Comparison of ENCODE assay signal across 7 cellular contexts in the genomic region with DNA sequence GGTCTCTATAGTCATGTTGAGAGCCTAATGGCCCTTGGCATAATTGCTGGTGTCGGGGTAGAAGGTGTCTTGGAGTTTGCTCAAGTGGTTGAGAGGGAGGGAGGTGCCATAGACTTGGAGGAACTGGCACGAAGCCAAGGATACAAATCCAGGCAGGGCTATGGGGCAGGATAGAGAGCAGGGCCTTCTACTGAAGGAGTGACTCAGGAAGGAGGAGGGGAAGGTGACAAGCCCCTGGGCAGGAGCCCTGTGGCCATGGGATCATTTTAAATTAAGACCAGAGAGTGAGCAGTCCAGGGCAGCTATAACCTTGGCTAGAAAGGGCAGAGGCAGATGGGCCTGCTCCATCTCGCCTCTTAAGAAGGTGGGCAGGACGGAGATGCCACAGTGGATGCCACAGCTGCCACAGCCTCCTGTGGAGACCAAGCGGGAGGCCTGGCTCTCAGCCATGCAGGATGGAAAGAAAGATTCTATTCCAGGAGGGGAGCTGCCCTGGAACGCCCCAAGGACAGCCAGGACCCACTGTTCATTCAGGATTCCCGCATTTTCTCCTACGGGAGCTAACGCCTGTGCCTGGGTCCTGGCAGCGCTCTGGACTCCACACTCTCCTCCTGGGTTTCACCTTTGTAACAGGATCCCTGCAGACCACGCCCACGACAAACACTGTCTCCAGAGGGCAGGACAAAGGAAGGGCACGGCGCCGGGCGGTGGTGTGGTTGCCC.
A peak's percentile ranks its signal among the peaks of the same experiment; 100 is the strongest.
DNase-seq lines count a peak whose midpoint lies in the region; ATAC-seq, FAIRE-seq and TF ChIP-seq lines count a peak whose summit lies in the region.
"Not testable (repeated sequence)": the region's sequence is repeated elsewhere in the genome, so short reads cannot be mapped to it uniquely, and the experiment has no call there.

No MANE protein-coding gene starts in this region.

- FAIRE-seq in bronchial epithelial cell (lab: Jason Lieb, UNC): peak; percentile 32
- FAIRE-seq in pancreas (lab: Jason Lieb, UNC): not testable (repeated sequence)

- not testable (repeated sequence) for H3K4me3 Mint-ChIP-seq in GM23338

- peak in 1 of 2 donors; percentile 4 for TF ChIP-seq RAD21 in liver (IDR thresholded peaks at IDR 0.05)

- H3K4me1 ChIP-seq in A673 (ENCODE audit: insufficient read depth, low read length, poor library complexity, severe bottlenecking); GM23338 (ENCODE audit: insufficient read depth); Peyer's patch; liver (ENCODE audit: control insufficient read depth in 4 of 4, insufficient read depth in 4 of 4, low read length in 3 of 4); pancreas: not testable (repeated sequence)

- peak; percentile 54 for ATAC-seq in GM23338
- peak; percentile 26 for ATAC-seq in esophagus mucosa
- ATAC-seq in pancreas: peak in 3 of 4 donors; percentile 23 to 95 (median 93)

- not testable (repeated sequence) for H3K27ac Mint-ChIP-seq in GM23338

- CTCF ChIA-PET in A673 (lab: Charles Lee): not testable (repeated sequence)

- H4K20me1 ChIP-seq in GM23338 (replicated peaks; ENCODE audit: insufficient read depth): not testable (repeated sequence)

- not testable (repeated sequence) for H3K9me3 Mint-ChIP-seq in GM23338

- TF ChIP-seq POLR2A in Peyer's patch (IDR thresholded peaks at IDR 0.05): not testable (repeated sequence)

- H3K9ac ChIP-seq in liver (ENCODE audit: low read depth in 1 of 2, low read length in 2 of 2): not testable (repeated sequence)

- H3K4me2 ChIP-seq in GM23338: not testable (repeated sequence)

- not testable (repeated sequence) for DNase-seq in A673 (ENCODE audit: low spot score); GM23338 (ENCODE audit: low spot score)
- DNase-seq in Peyer's patch: peak in 2 of 3 donors; percentile 55 to 66
- DNase-seq in bronchial epithelial cell (ENCODE audit: low read depth): peak; percentile 22
- DNase-seq in pancreas: peak in 1 of 6 donors; percentile 26

- POLR2A ChIA-PET in A673 (lab: Charles Lee; ENCODE audit: low non-redundant PET): not testable (repeated sequence)

- not testable (repeated sequence) for H3K27me3 Mint-ChIP-seq in GM23338 (ENCODE audit: insufficient read depth, low read depth, poor library complexity)

- intact Hi-C loops in A673 (cut with micrococcal nuclease; ENCODE audit: unreplicated experiment); pancreas (cut with DNase I): not testable (repeated sequence)

- not testable (repeated sequence) for H3K27me3 ChIP-seq in A673 (replicated peaks; ENCODE audit: insufficient read depth, low read depth, low read length, poor library complexity); GM23338 (ENCODE audit: insufficient read depth); Peyer's patch; bronchial epithelial cell (ENCODE audit: control insufficient read depth, insufficient read depth, low read length); liver (ENCODE audit: control insufficient read depth in 4 of 4, insufficient read depth in 4 of 4, low read length in 3 of 4); pancreas

- H3K36me3 Mint-ChIP-seq in GM23338 (ENCODE audit: low read depth): not testable (repeated sequence)

- TF ChIP-seq CTCF in A673 (conservative IDR thresholded peaks at IDR 0.05; ENCODE audit: low read depth, low read length); GM23338 (conservative IDR thresholded peaks at IDR 0.05; ENCODE audit: low read depth in 2 of 2); Peyer's patch (IDR thresholded peaks at IDR 0.05); bronchial epithelial cell (IDR thresholded peaks at IDR 0.05; ENCODE audit: insufficient read depth, low read length, severe bottlenecking); liver (IDR thresholded peaks at IDR 0.05; ENCODE audit: low read depth, low read length, missing input control); pancreas (IDR thresholded peaks at IDR 0.05): not testable (repeated sequence)

- H2AFZ ChIP-seq in GM23338: not testable (repeated sequence)

- H3K27ac ChIP-seq in A673 (ENCODE audit: low read depth, low read length, poor library complexity, severe bottlenecking); GM23338 (ENCODE audit: low read depth); liver (ENCODE audit: low read depth in 1 of 2, low read length in 2 of 2); pancreas: not testable (repeated sequence)
- peak overlapping the region in 1 of 4 donors; percentile 59 for H3K27ac ChIP-seq in Peyer's patch

- H3K36me3 ChIP-seq in A673 (ENCODE audit: insufficient read depth, low read length, poor library complexity, severe bottlenecking); GM23338 (ENCODE audit: insufficient read depth); Peyer's patch; bronchial epithelial cell (ENCODE audit: control insufficient read depth, insufficient read depth, low read length); liver (ENCODE audit: control insufficient read depth in 4 of 4, insufficient read depth in 3 of 4, low read depth in 1 of 4, low read length in 3 of 4); pancreas: not testable (repeated sequence)

- BruUV-seq in A673 (replicated peaks; lab: Mats Ljungman, UMichigan): TSS peak; percentile 24

- not testable (repeated sequence) for H3K9me3 ChIP-seq in A673 (ENCODE audit: low read depth, low read length, poor library complexity, severe bottlenecking); Peyer's patch; liver (ENCODE audit: control insufficient read depth in 4 of 4, low read length in 3 of 4); pancreas

- H3K9me2 ChIP-seq in GM23338 (ENCODE audit: insufficient read depth): not testable (repeated sequence)

- H3K4me3 ChIP-seq in A673 (ENCODE audit: low read depth, low read length, poor library complexity, severe bottlenecking); GM23338; Peyer's patch; bronchial epithelial cell (ENCODE audit: low read depth, low read length); liver (ENCODE audit: low read depth in 1 of 3, low read length in 3 of 3); pancreas: not testable (repeated sequence)

- H3K79me2 ChIP-seq in GM23338 (replicated peaks; ENCODE audit: insufficient read depth): not testable (repeated sequence)

- not testable (repeated sequence) for H3K4me1 Mint-ChIP-seq in GM23338

- 40% methylated on average over 10 of the region's 16 CpGs for WGBS in liver
- 67 to 76% methylated on average over 10 to 12 of the region's 16 CpGs for WGBS in pancreas, 2 donors

- H3F3A ChIP-seq in GM23338 (replicated peaks; ENCODE audit: low read depth): not testable (repeated sequence)

TF ChIP-seq in liver, 16 proteins besides CTCF, POLR2A, EP300 and RAD21:
- TF ChIP-seq HNF4A (conservative IDR thresholded peaks at IDR 0.05) (peak; percentile 30 to 35), RXRA (IDR thresholded peaks at IDR 0.05) (peak in 1 of 2 donors; percentile 7)

Comparison
In these comparisons a context has a peak if more than half of its experiments do, and no peak if none do; other contexts are left out.
1. ATAC-seq: peak in every context shown above with its lines; median percentile 93 in pancreas; 54 in GM23338; 26 in esophagus mucosa.